8 cellular contexts compared by ENCODE assay signal in genomic region chr3:132256984-132257383, GRCh38.
DNase-seq lines count a peak whose midpoint lies in the region; ATAC-seq and TF ChIP-seq lines count a peak whose summit lies in the region.

No MANE protein-coding gene starts in this region.

- H3K9me3 ChIP-seq in adrenal gland (replicated peaks in 1 of 3) (no peaks in the 10 kb centered on the region), aorta (ENCODE audit: control insufficient read depth, low read length) (no peaks in the 10 kb centered on the region), gastroesophageal sphincter (no peaks in the 10 kb centered on the region)

- POLR2A ChIA-PET in T-cell (lab: Charles Lee): no interaction called here

- H3K4me3 Mint-ChIP-seq in T-cell: no peak overlapping the region

- H3K27ac ChIP-seq in adrenal gland (no peak overlapping the region), aorta (ENCODE audit: low read depth in 1 of 2, low read length in 2 of 2) (no peak overlapping the region), gastroesophageal sphincter (no peak overlapping the region)

- H3K36me3 Mint-ChIP-seq in T-cell: no peaks in the 10 kb centered on the region

- peaks cover 4% of the 10 kb centered on the region in 2 donors for H3K27me3 Mint-ChIP-seq in T-cell

- H3K4me1 ChIP-seq in adrenal gland (replicated peaks in 1 of 2) (no peaks in the 10 kb centered on the region), aorta (ENCODE audit: control insufficient read depth in 1 of 2, insufficient read depth in 2 of 2, low read length in 2 of 2) (no peaks in the 10 kb centered on the region), gastroesophageal sphincter (no peaks in the 10 kb centered on the region)

- 58 to 73% (median 61%) methylated on average over 1 of the region's 1 CpG for WGBS in adrenal gland, 4 donors
- WGBS in aorta, 2 donors: 74 to 83% methylated on average over 1 of the region's 1 CpG
- WGBS in gastroesophageal sphincter (ENCODE audit: low coverage in 1 of 2), 2 donors: 46 to 67% methylated on average over 1 of the region's 1 CpG

- H3K4me3 ChIP-seq in adrenal gland (no peak overlapping the region), kidney epithelial cell (ENCODE audit: low read depth, low read length) (no peak overlapping the region), aorta (ENCODE audit: low read length in 2 of 2) (no peak overlapping the region), gastroesophageal sphincter (no peak overlapping the region)

- peak; percentile 77 for DNase-seq in DMS 273 (lab: John Stamatoyannopoulos, UW; ENCODE audit: unreplicated experiment)
- DNase-seq in M059J (ENCODE audit: low read depth): peak; percentile 44
- DNase-seq in adrenal gland: peak; percentile 14 to 52 (median 31)
- DNase-seq in kidney epithelial cell (ENCODE audit: low read depth): no peak
- no peak for DNase-seq in aorta
- DNase-seq in T-cell: no peak

- peak; percentile 31 to 68 (median 58) for TF ChIP-seq CTCF in adrenal gland (IDR thresholded peaks at IDR 0.05)
- peak; percentile 61 for TF ChIP-seq CTCF in kidney epithelial cell (IDR thresholded peaks at IDR 0.05; ENCODE audit: insufficient read depth, low read length, poor library complexity, severe bottlenecking)
- peak in 1 of 4 experiments; percentile 36 for TF ChIP-seq CTCF in gastroesophageal sphincter (IDR thresholded peaks at IDR 0.05)

- intact Hi-C loops in adrenal gland (cut with DNase I): loop anchor here (2.0 to 5.0 kb wide), 2 partner anchors 85 to 140 kb away; no protein-coding TSS in a partner anchor
- intact Hi-C loops in aorta (cut with DNase I): loop anchor here in 1 of 2 donors (10.0 kb wide), 1 partner anchor 138 kb away; no protein-coding TSS in a partner anchor

- no peak for TF ChIP-seq POLR2A in adrenal gland (IDR thresholded peaks at IDR 0.05)
- no peak for TF ChIP-seq POLR2A in gastroesophageal sphincter (IDR thresholded peaks at IDR 0.05)

- no peaks in the 10 kb centered on the region for H3K9me3 Mint-ChIP-seq in T-cell

- H3K4me1 Mint-ChIP-seq in T-cell: no peaks in the 10 kb centered on the region

- ATAC-seq in GM19324 (IDR thresholded peaks at IDR 0.05; ENCODE audit: low FRiP score, unreplicated experiment) (no peak), aorta (ENCODE audit: low FRiP score) (no peak), T-cell (replicated peaks in 1 of 4) (no peak), gastroesophageal sphincter (no peak)

- CTCF ChIA-PET in T-cell (lab: Charles Lee): no interaction called here

- H3K36me3 ChIP-seq in adrenal gland (replicated peaks in 1 of 2) (no peaks in the 10 kb centered on the region), kidney epithelial cell (ENCODE audit: control insufficient read depth, insufficient read depth, low read length) (no peaks in the 10 kb centered on the region), aorta (ENCODE audit: control insufficient read depth in 1 of 2, insufficient read depth in 2 of 2, low read length in 1 of 2) (no peaks in the 10 kb centered on the region), gastroesophageal sphincter (no peaks in the 10 kb centered on the region)

- TF ChIP-seq EP300 in gastroesophageal sphincter (IDR thresholded peaks at IDR 0.05): no peak

- H3K27ac Mint-ChIP-seq in T-cell: no peak overlapping the region

- H3K27me3 ChIP-seq in adrenal gland: no peaks in the 10 kb centered on the region
- H3K27me3 ChIP-seq in kidney epithelial cell (ENCODE audit: control insufficient read depth, insufficient read depth, low read length): no peaks in the 10 kb centered on the region
- no peaks in the 10 kb centered on the region for H3K27me3 ChIP-seq in aorta (ENCODE audit: control insufficient read depth in 1 of 2, insufficient read depth in 2 of 2, low read length in 1 of 2)
- no peaks in the 10 kb centered on the region for H3K27me3 ChIP-seq in gastroesophageal sphincter

Comparison
In these comparisons a context has a peak if more than half of its experiments do, and no peak if none do; other contexts are left out.
1. DNase-seq: peak in DMS 273 (single experiment), M059J (single experiment) and adrenal gland (7 of 7); none in kidney epithelial cell (single experiment), aorta (0 of 2) and T-cell (0 of 34).